Comparison of ENCODE assay signal across 10 cellular contexts in genomic region chr17:9432121-9432866, GRCh38.
DNase-seq lines count a peak whose midpoint lies in the region; ATAC-seq and TF ChIP-seq lines count a peak whose summit lies in the region.
"Had no signal": no experiment of that assay in that cellular context is flagged by ENCODE, and none has a peak within 500 bp of the region (broad histone marks: within the 10 kb centered on the region; RNA-seq: fewer than 3 reads in every experiment).

No MANE protein-coding gene starts in this region.

- H3K27me3 ChIP-seq in Peyer's patch (no peaks in the 10 kb centered on the region), muscle layer of duodenum (ENCODE audit: low read depth, low read length) (no peaks in the 10 kb centered on the region)

- H3K27ac ChIP-seq in Peyer's patch, result peak overlapping the region in 3 of 4 donors; percentile 21 to 50 (median 48)
- H3K27ac ChIP-seq in muscle layer of duodenum (ENCODE audit: low read length), result peak overlapping the region; percentile 50

- H3K36me3 ChIP-seq in Peyer's patch (no peaks in the 10 kb centered on the region), muscle layer of duodenum (ENCODE audit: control insufficient read depth in 1 of 2, insufficient read depth in 2 of 2, low read length in 2 of 2) (no peaks in the 10 kb centered on the region)

- H3K9me3 ChIP-seq in Peyer's patch (no peaks in the 10 kb centered on the region), muscle layer of duodenum (ENCODE audit: control insufficient read depth in 1 of 2, low read length in 2 of 2) (no peaks in the 10 kb centered on the region)

- TF ChIP-seq POLR2A in Peyer's patch (IDR thresholded peaks at IDR 0.05), result no peak

- peaks cover 0 to 7% of the 10 kb centered on the region in 2 donors for H3K36me3 Mint-ChIP-seq in activated naive CD4-positive, alpha-beta T cell treated with anti-CD3 and anti-CD28 coated beads, Interleukin-2, amount 50 U/mL, for 72 hours

- H3K4me1 ChIP-seq in Peyer's patch (peaks cover 0 to 6% (median 0%) of the 10 kb centered on the region in 4 donors), muscle layer of duodenum (ENCODE audit: control insufficient read depth in 1 of 2, insufficient read depth in 2 of 2, low read length in 2 of 2) (peaks cover 0 to 20% of the 10 kb centered on the region in 2 donors)

- peak; percentile 21 for DNase-seq in EH (ENCODE audit: low read depth)
- DNase-seq in Peyer's patch, result no peak
- no peak for DNase-seq in activated naive CD4-positive, alpha-beta T cell treated with anti-CD3 and anti-CD28 coated beads, Interleukin-2, amount 50 U/mL, for 72 hours (ENCODE audit: low spot score in 2 of 2)
- DNase-seq in stimulated activated CD4-positive, alpha-beta T cell treated with anti-CD3 and anti-CD28 coated beads, Interleukin-4, amount 100 ng/mL, for 24 hours, result no peak
- DNase-seq in activated naive CD4-positive, alpha-beta T cell treated with Interleukin-2 at 50 U/mL for 16 hours, result no peak
- no peak for DNase-seq in CD1c-positive myeloid dendritic cell (ENCODE audit: extremely low spot score)
- DNase-seq: activated T-cell treated with anti-CD3 and anti-CD28 coated beads, Interleukin-2, amount 50 U/mL, for 24 hours; NK-92 treated with Interleukin-12 subunit alpha and Interleukin-12 subunit beta, amount 100 ng/mL, for 24 hours had no signal

- ATAC-seq in GM21528 (IDR thresholded peaks at IDR 0.05; ENCODE audit: low FRiP score, unreplicated experiment), result peak; percentile 69
- ATAC-seq in activated naive CD4-positive, alpha-beta T cell treated with anti-CD3 and anti-CD28 coated beads, Interleukin-2, amount 50 U/mL, for 72 hours, result no peak

- no peak for TF ChIP-seq CTCF in Peyer's patch (IDR thresholded peaks at IDR 0.05)

- peak overlapping the region in 1 of 2 donors; percentile 27 for H3K27ac Mint-ChIP-seq in activated naive CD4-positive, alpha-beta T cell treated with anti-CD3 and anti-CD28 coated beads, Interleukin-2, amount 50 U/mL, for 72 hours

- no peak overlapping the region for H3K4me3 ChIP-seq in Peyer's patch
- peak overlapping the region in 1 of 2 donors; percentile 19 for H3K4me3 ChIP-seq in muscle layer of duodenum (ENCODE audit: low read depth in 1 of 2, low read length in 2 of 2)

- H3K9me3 Mint-ChIP-seq in activated naive CD4-positive, alpha-beta T cell treated with anti-CD3 and anti-CD28 coated beads, Interleukin-2, amount 50 U/mL, for 72 hours, result no peaks in the 10 kb centered on the region
- H3K9me3 Mint-ChIP-seq: activated T-cell treated with anti-CD3 and anti-CD28 coated beads, Interleukin-2, amount 50 U/mL, for 24 hours had no signal
